ENCODE assay signal across 28 cellular contexts in the genomic region with DNA sequence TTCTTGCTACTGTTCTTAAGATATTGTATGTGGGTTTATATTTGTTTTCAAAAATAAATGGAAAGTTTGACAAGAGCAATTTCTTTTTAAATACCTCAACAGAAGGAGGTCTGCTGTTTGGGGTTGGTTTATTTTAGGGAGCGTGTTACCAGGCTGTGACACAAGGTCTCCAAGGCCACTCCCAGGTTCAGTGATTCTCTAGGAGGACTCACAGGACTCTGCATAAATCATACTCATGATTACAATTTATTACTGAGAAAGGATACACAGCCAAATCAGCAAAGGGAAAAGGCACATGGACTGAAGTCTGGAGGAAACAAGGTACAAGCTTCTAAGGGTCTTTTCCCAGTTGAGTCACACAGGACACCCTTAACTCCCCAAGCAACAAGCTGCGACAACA. TPM values are rescaled to one million over a fixed set of nuclear protein-coding genes. Genes with fewer than 3 reads are reported as not detected.
"Had no signal": no experiment of that assay in that cellular context is flagged by ENCODE, and none has a peak within 500 bp of the region (broad histone marks: within the 10 kb centered on the region; RNA-seq: fewer than 3 reads in every experiment).

No MANE protein-coding gene starts in this region.

- H3K4me3 ChIP-seq: colonic mucosa had no signal

- H3K4me3 Mint-ChIP-seq: activated B cell treated with CpG ODN at 0.5 μM for 24 hours; activated CD8-positive, alpha-beta T cell treated with anti-CD3 and anti-CD28 coated beads for 36 hours; activated naive CD8-positive, alpha-beta T cell; activated T-cell treated with anti-CD3 and anti-CD28 coated beads, Interleukin-2, amount 50 U/mL, for 4 hours; activated T-helper 17 cell treated with anti-CD3 and anti-CD28 coated beads, Interleukin-2, amount 50 U/mL, for 72 hours; T-helper 17 cell; T-helper 2 cell treated with Interferon-gamma antibody and Interleukin-4, amounts not matched to agents 5 μg/mL and 100 μg/mL, for 36 hours had no signal

- H3K27ac ChIP-seq: brain microvascular endothelial cell, colonic mucosa, epithelial cell of prostate, WERI-Rb-1 had no signal

- H3K36me3 ChIP-seq: brain microvascular endothelial cell, colonic mucosa, WERI-Rb-1 had no signal

- H3K9me3 Mint-ChIP-seq: activated T-cell treated with anti-CD3 and anti-CD28 coated beads, Interleukin-2, amount 50 U/mL, for 4 hours; activated T-helper 17 cell treated with anti-CD3 and anti-CD28 coated beads, Interleukin-2, amount 50 U/mL, for 72 hours; T-helper 2 cell treated with Interferon-gamma antibody and Interleukin-4, amounts not matched to agents 5 μg/mL and 100 μg/mL, for 36 hours had no signal

- H3K4me1 Mint-ChIP-seq: activated B cell treated with CpG ODN at 0.5 μM for 24 hours; activated T-helper 17 cell treated with anti-CD3 and anti-CD28 coated beads, Interleukin-2, amount 50 U/mL, for 72 hours; T-helper 17 cell had no signal

- ATAC-seq: activated CD4-positive, CD25-positive, alpha-beta regulatory T cell treated with anti-CD3 and anti-CD28 coated beads, Interleukin-2, amount 50 U/mL, for 24 hours; activated CD8-positive, alpha-beta T cell treated with anti-CD3 and anti-CD28 coated beads for 36 hours; activated T-cell treated with anti-CD3 and anti-CD28 coated beads, Interleukin-2, amount 50 U/mL, for 4 hours; activated T-helper 17 cell treated with anti-CD3 and anti-CD28 coated beads, Interleukin-2, amount 50 U/mL, for 72 hours; T-helper 17 cell had no signal

- H3K27ac Mint-ChIP-seq: activated B cell treated with CpG ODN at 0.5 μM for 24 hours; activated CD8-positive, alpha-beta T cell treated with anti-CD3 and anti-CD28 coated beads for 36 hours; activated naive CD8-positive, alpha-beta T cell; activated T-helper 17 cell treated with anti-CD3 and anti-CD28 coated beads, Interleukin-2, amount 50 U/mL, for 72 hours; T-helper 17 cell; T-helper 2 cell treated with Interferon-gamma antibody and Interleukin-4, amounts not matched to agents 5 μg/mL and 100 μg/mL, for 36 hours had no signal

- H3K27me3 ChIP-seq: brain microvascular endothelial cell, colonic mucosa had no signal

- H3K27me3 Mint-ChIP-seq: activated B cell treated with CpG ODN at 0.5 μM for 24 hours; activated CD8-positive, alpha-beta T cell treated with anti-CD3 and anti-CD28 coated beads for 36 hours; activated naive CD8-positive, alpha-beta T cell; activated T-helper 17 cell treated with anti-CD3 and anti-CD28 coated beads, Interleukin-2, amount 50 U/mL, for 72 hours; T-helper 17 cell had no signal

- H3K9me3 ChIP-seq: colonic mucosa had no signal

- DNase-seq: activated B cell treated with CpG ODN at 0.5 μM for 24 hours; activated CD4-positive, alpha-beta T cell treated with anti-CD3 and anti-CD28 coated beads for 48 hours; activated CD4-positive, alpha-beta T cell treated with anti-CD3 and anti-CD28 coated beads, Interleukin-2, amount 50 U/mL, for 1 hour; activated CD4-positive, alpha-beta T cell treated with anti-CD3 and anti-CD28 coated beads, Interleukin-2, amount 50 U/mL, for 48 hours; activated CD8-positive, alpha-beta memory T cell treated with anti-CD3 and anti-CD28 coated beads for 24 hours; activated CD8-positive, alpha-beta T cell treated with anti-CD3 and anti-CD28 coated beads for 36 hours; activated effector memory CD4-positive, alpha-beta T cell treated with Interleukin-2 at 50 U/mL for 16 hours; activated gamma-delta T cell treated with Interleukin-2 at 50 U/mL for 16 hours; activated naive CD4-positive, alpha-beta T cell treated with anti-CD3 and anti-CD28 coated beads, Interleukin-2, amount 50 U/mL, for 16 hours; activated naive CD4-positive, alpha-beta T cell treated with Interleukin-2 at 50 U/mL for 16 hours; activated T-cell treated with anti-CD3 and anti-CD28 coated beads, Interleukin-2, amount 50 U/mL, for 4 hours; amniotic stem cell; anterior cingulate cortex; brain microvascular endothelial cell; caudate nucleus; colonic mucosa; effector CD8-positive, alpha-beta T cell; foreskin fibroblast; glutamatergic neuron; T-helper 1 cell; T-helper 17 cell; T1000; WERI-Rb-1 had no signal

RNA-seq across cellular contexts. Expression of a gene that starts 50.8 kb away (rescaled TPM):
- total RNA-seq: activated B cell treated with CpG ODN at 0.5 μM for 24 hours; activated CD8-positive, alpha-beta T cell treated with anti-CD3 and anti-CD28 coated beads for 36 hours; activated T-cell treated with anti-CD3 and anti-CD28 coated beads, Interleukin-2, amount 50 U/mL, for 4 hours; activated T-helper 17 cell treated with anti-CD3 and anti-CD28 coated beads, Interleukin-2, amount 50 U/mL, for 72 hours; T-helper 17 cell had no signal
